In the genomic region with DNA sequence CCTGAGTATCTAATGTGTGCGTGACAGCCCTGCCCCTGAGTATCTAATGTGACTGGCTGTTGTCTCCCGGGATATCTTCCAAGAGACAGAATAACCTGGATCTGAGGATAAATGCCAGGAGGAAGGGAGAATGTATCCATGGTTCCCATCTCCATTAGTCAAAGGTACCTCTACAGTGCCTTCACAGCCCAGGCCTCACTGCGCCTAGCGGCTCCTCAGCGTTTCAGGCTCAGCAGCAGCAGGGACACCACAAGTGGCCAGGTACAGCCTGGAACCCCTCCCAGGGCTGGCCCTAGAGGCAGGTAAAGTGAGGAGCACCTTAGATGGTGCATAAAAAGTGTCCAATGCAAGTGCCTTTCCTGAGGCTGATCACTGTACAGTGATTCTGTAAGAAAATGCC, we compare ENCODE assay signal across 23 cellular contexts.
"Had no signal": no experiment of that assay in that cellular context is flagged by ENCODE, and none has a peak within 500 bp of the region (broad histone marks: within the 10 kb centered on the region; RNA-seq: fewer than 3 reads in every experiment).

No MANE protein-coding gene starts in this region.

- H3K27ac Mint-ChIP-seq: activated CD4-positive, alpha-beta memory T cell treated with anti-CD3 and anti-CD28 coated beads, Interleukin-2, amount 10 ng/mL, durations not matched to agents 7 days and 5 days; activated CD4-positive, alpha-beta T cell treated with anti-CD3 and anti-CD28 coated beads, Interleukin-2, amount 10 ng/mL, durations not matched to agents 24 days and 14 days; immature natural killer cell; nephron progenitor cell; progenitor cell of endocrine pancreas; type B pancreatic cell had no signal

- H3K27ac ChIP-seq: ascending aorta, hepatocyte, testis, vagina, VCaP had no signal

- H2AFZ ChIP-seq: hepatocyte had no signal

- H3K36me3 Mint-ChIP-seq: immature natural killer cell, type B pancreatic cell had no signal

- H3K4me3 Mint-ChIP-seq: activated CD4-positive, alpha-beta memory T cell treated with anti-CD3 and anti-CD28 coated beads, Interleukin-2, amount 10 ng/mL, durations not matched to agents 7 days and 5 days; activated CD4-positive, alpha-beta T cell treated with anti-CD3 and anti-CD28 coated beads, Interleukin-2, amount 10 ng/mL, durations not matched to agents 24 days and 14 days; central memory CD8-positive, alpha-beta T cell; immature natural killer cell; nephron progenitor cell; type B pancreatic cell had no signal

- H3K36me3 ChIP-seq: ascending aorta, sigmoid colon, vagina had no signal

- DNase-seq: activated CD4-positive, alpha-beta memory T cell treated with anti-CD3 and anti-CD28 coated beads, Interleukin-2, amount 10 ng/mL, durations not matched to agents 7 days and 5 days; activated CD4-positive, alpha-beta T cell treated with anti-CD3 and anti-CD28 coated beads, Interleukin-2, amount 10 ng/mL, durations not matched to agents 24 days and 14 days; activated effector memory CD4-positive, alpha-beta T cell treated with anti-CD3 and anti-CD28 coated beads, Interleukin-2, amount 50 U/mL, for 16 hours; activated naive CD4-positive, alpha-beta T cell treated with anti-CD3 and anti-CD28 coated beads, Interleukin-2, amount 50 U/mL, for 16 hours; effector memory CD4-positive, alpha-beta T cell; foreskin melanocyte; glutamatergic neuron; immature natural killer cell; left ventricle myocardium superior; mammary epithelial cell; nephron progenitor cell; retina; sigmoid colon; stimulated activated CD4-positive, alpha-beta T cell treated with anti-CD3 and anti-CD28 coated beads, Interleukin-2, amount 100 ng/mL, for 48 hours; stimulated activated naive CD4-positive, alpha-beta T cell; testis had no signal

- H3K4me3 ChIP-seq: ascending aorta, hepatocyte, sigmoid colon, testis, vagina had no signal

- H3K4me2 ChIP-seq: hepatocyte had no signal

- H3K9me3 ChIP-seq: ascending aorta, sigmoid colon, testis, vagina had no signal

- H3K27me3 Mint-ChIP-seq: activated CD4-positive, alpha-beta memory T cell treated with anti-CD3 and anti-CD28 coated beads, Interleukin-2, amount 10 ng/mL, durations not matched to agents 7 days and 5 days; activated CD4-positive, alpha-beta T cell treated with anti-CD3 and anti-CD28 coated beads, Interleukin-2, amount 10 ng/mL, durations not matched to agents 24 days and 14 days; central memory CD8-positive, alpha-beta T cell; type B pancreatic cell had no signal

- H3K9me3 Mint-ChIP-seq: activated CD4-positive, alpha-beta memory T cell treated with anti-CD3 and anti-CD28 coated beads, Interleukin-2, amount 10 ng/mL, durations not matched to agents 7 days and 5 days; activated CD4-positive, alpha-beta T cell treated with anti-CD3 and anti-CD28 coated beads, Interleukin-2, amount 10 ng/mL, durations not matched to agents 24 days and 14 days; central memory CD8-positive, alpha-beta T cell; type B pancreatic cell had no signal

- H3K27me3 ChIP-seq: ascending aorta, hepatocyte, sigmoid colon, testis, vagina had no signal

- H3K79me2 ChIP-seq: hepatocyte had no signal
